Comparison of ENCODE assay signal across 11 cellular contexts in genomic region chr5:76820491-76820890, GRCh38. TPM values are rescaled to one million over a fixed set of nuclear protein-coding genes. Genes with fewer than 3 reads are reported as not detected.
DNase-seq lines count a peak whose midpoint lies in the region; ATAC-seq and TF ChIP-seq lines count a peak whose summit lies in the region.
"Had no signal": no experiment of that assay in that cellular context is flagged by ENCODE, and none has a peak within 500 bp of the region (broad histone marks: within the 10 kb centered on the region; RNA-seq: fewer than 3 reads in every experiment).

No MANE protein-coding gene starts in this region.

- peak overlapping the region in 1 of 2 donors; percentile 27 for H3K9ac ChIP-seq in liver (ENCODE audit: low read depth in 1 of 2, low read length in 2 of 2)
- H3K9ac ChIP-seq: BLaER1 treated with 17β-estradiol and CSF1 and Interleukin-3, amounts not matched to agents 10 nM and 100 nM had no signal

- no peak for TF ChIP-seq POLR2A in breast epithelium (IDR thresholded peaks at IDR 0.05)

- ATAC-seq in right cardiac atrium (no peak), upper lobe of right lung (no peak), HG02763 (IDR thresholded peaks at IDR 0.05; ENCODE audit: unreplicated experiment) (no peak)

- 82% methylated on average over 3 of the region's 3 CpGs for WGBS in right cardiac atrium
- WGBS in liver, result 63% methylated on average over 3 of the region's 3 CpGs

- H3K27me3 ChIP-seq in right atrium auricular region (peaks cover 10 to 12% of the 10 kb centered on the region in 2 donors), right cardiac atrium (ENCODE audit: control insufficient read depth, insufficient read depth) (no peaks in the 10 kb centered on the region), breast epithelium (no peaks in the 10 kb centered on the region), liver (ENCODE audit: control insufficient read depth in 4 of 4, insufficient read depth in 4 of 4, low read length in 3 of 4) (no peaks in the 10 kb centered on the region), upper lobe of right lung (peaks cover 9% of the 10 kb centered on the region)

- no peak for TF ChIP-seq RAD21 in liver (IDR thresholded peaks at IDR 0.05)

- TF ChIP-seq CTCF in right atrium auricular region (IDR thresholded peaks at IDR 0.05), result no peak
- TF ChIP-seq CTCF in breast epithelium (IDR thresholded peaks at IDR 0.05), result no peak
- no peak for TF ChIP-seq CTCF in liver (IDR thresholded peaks at IDR 0.05; ENCODE audit: low read depth, low read length, missing input control)
- TF ChIP-seq CTCF in upper lobe of right lung (IDR thresholded peaks at IDR 0.05), result no peak

- H3K27ac ChIP-seq in right atrium auricular region, result peak overlapping the region; percentile 63 to 64
- H3K27ac ChIP-seq in right cardiac atrium (ENCODE audit: low read length), result no peak overlapping the region
- no peak overlapping the region for H3K27ac ChIP-seq in breast epithelium
- no peak overlapping the region for H3K27ac ChIP-seq in liver (ENCODE audit: low read depth in 1 of 2, low read length in 2 of 2)
- no peak overlapping the region for H3K27ac ChIP-seq in upper lobe of right lung
- H3K27ac ChIP-seq: BLaER1 treated with 17β-estradiol and CSF1 and Interleukin-3, amounts not matched to agents 10 nM and 100 nM had no signal

- H3K4me1 ChIP-seq in right atrium auricular region (peaks cover 0 to 19% of the 10 kb centered on the region in 2 donors), right cardiac atrium (ENCODE audit: control insufficient read depth, insufficient read depth, low read length) (no peaks in the 10 kb centered on the region), breast epithelium (no peaks in the 10 kb centered on the region), liver (ENCODE audit: control insufficient read depth in 4 of 4, insufficient read depth in 4 of 4, low read length in 3 of 4) (peaks cover 6 to 31% (median 27%) of the 10 kb centered on the region in 4 donors), upper lobe of right lung (no peaks in the 10 kb centered on the region)

- intact Hi-C loops in right cardiac atrium (cut with DNase I), result no loop called here
- intact Hi-C loops in breast epithelium (cut with DNase I; ENCODE audit: low total_unique reads), result no loop called here
- intact Hi-C loops in upper lobe of right lung (cut with DNase I), result no loop called here

- H3K36me3 ChIP-seq in right atrium auricular region (no peaks in the 10 kb centered on the region), breast epithelium (no peaks in the 10 kb centered on the region), liver (ENCODE audit: control insufficient read depth in 4 of 4, insufficient read depth in 3 of 4, low read depth in 1 of 4, low read length in 3 of 4) (no peaks in the 10 kb centered on the region), upper lobe of right lung (no peaks in the 10 kb centered on the region)
- H3K36me3 ChIP-seq: BLaER1 treated with 17β-estradiol and CSF1 and Interleukin-3, amounts not matched to agents 10 nM and 100 nM had no signal

- H3K9me3 ChIP-seq in right atrium auricular region (peaks cover 0 to 4% of the 10 kb centered on the region in 2 donors), right cardiac atrium (ENCODE audit: control insufficient read depth, low read length) (no peaks in the 10 kb centered on the region), breast epithelium (no peaks in the 10 kb centered on the region), liver (ENCODE audit: control insufficient read depth in 4 of 4, low read length in 3 of 4) (no peaks in the 10 kb centered on the region), upper lobe of right lung (no peaks in the 10 kb centered on the region)

- no peak for DNase-seq in right atrium auricular region (ENCODE audit: low spot score)
- no peak for DNase-seq in right cardiac atrium
- DNase-seq in breast epithelium (ENCODE audit: low spot score in 2 of 2), result no peak
- DNase-seq in upper lobe of right lung, result no peak
- no peak for DNase-seq in iPS-NIHi11 (ENCODE audit: low spot score)
- DNase-seq in occipital lobe (lab: John Stamatoyannopoulos, UW), result no peak
- DNase-seq: NCI-H146; stimulated activated CD4-positive, alpha-beta T cell treated with anti-CD3 and anti-CD28 coated beads, Interleukin-12 subunit alpha, Interleukin-12 subunit beta, amount 100 ng/mL, for 4 hours had no signal

- H3K4me3 ChIP-seq in right atrium auricular region (peak overlapping the region; percentile 48 to 67), right cardiac atrium (ENCODE audit: low read length) (no peak overlapping the region), breast epithelium (peak overlapping the region in 2 of 3 donors; percentile 59 to 74), liver (ENCODE audit: low read depth in 1 of 3, low read length in 3 of 3) (peak overlapping the region in 2 of 3 donors; percentile 83 to 90), upper lobe of right lung (peak overlapping the region; percentile 65)

TF ChIP-seq in liver, 16 proteins besides CTCF, POLR2A, EP300 and RAD21:
- TF ChIP-seq SP1 (IDR thresholded peaks at IDR 0.05) (no peak), HNF4G (IDR thresholded peaks at IDR 0.05) (no peak), TAF1 (conservative IDR thresholded peaks at IDR 0.05) (no peak), ATF3 (IDR thresholded peaks at IDR 0.05) (no peak), RXRA (IDR thresholded peaks at IDR 0.05) (no peak), HNF4A (conservative IDR thresholded peaks at IDR 0.05) (no peak), EGR1 (IDR thresholded peaks at IDR 0.05; ENCODE audit: low read depth in 2 of 2) (no peak), YY1 (IDR thresholded peaks at IDR 0.05) (peak; percentile 32)

RNA-seq across cellular contexts. Expression of gene F2RL1, which starts 1.7 kb away (rescaled TPM):
- 10 to 100 TPM in 1 of 2 donors, 1 to 10 TPM in 1; 3.1 to 10.6 TPM for total RNA-seq in right atrium auricular region
- 1 to 10 TPM; 1.3 to 3.3 (median 1.9) TPM for total RNA-seq in right cardiac atrium
- 0.68 TPM for polyA plus RNA-seq in right cardiac atrium
- 10 to 100 TPM in 1 of 3 donors, 1 to 10 TPM in 1, under 1 TPM in 1; 0.64 to 13.8 (median 5.6) TPM for total RNA-seq in breast epithelium
- total RNA-seq in liver, result 1 to 10 TPM; 3.1 to 3.8 TPM
- polyA plus RNA-seq in liver, result 1 to 10 TPM; 7.7 to 8.9 TPM
- total RNA-seq in upper lobe of right lung, result 8.0 TPM
- 2.8 TPM for total RNA-seq in occipital lobe

RNA-seq across cellular contexts. Expression of gene S100Z, which starts 29.3 kb away (rescaled TPM):
- total RNA-seq in right atrium auricular region (not detected), right cardiac atrium (not detected), breast epithelium (1 to 10 TPM in 1 of 3 donors, under 1 TPM in 1, not detected in 1; 0.33 to 1.0 TPM), liver (under 1 TPM; 0.33 TPM), upper lobe of right lung (0.52 TPM), occipital lobe (0.47 TPM)
- polyA plus RNA-seq in right cardiac atrium (not detected), liver (under 1 TPM in 1 of 2 donors, not detected in 1; 0.05 TPM)

Comparison
In these comparisons a context has a peak if more than half of its experiments do, and no peak if none do; other contexts are left out.
1. H3K27ac ChIP-seq: peak in right atrium auricular region (2 of 2); none in right cardiac atrium (single experiment), breast epithelium (0 of 2), liver (0 of 2) and upper lobe of right lung (single experiment).